ENCODE assay signal across 11 cellular contexts in genomic region chr18:38751897-38752296, GRCh38.
DNase-seq lines count a peak whose midpoint lies in the region; ATAC-seq, FAIRE-seq and TF ChIP-seq lines count a peak whose summit lies in the region.
"Had no signal": no experiment of that assay in that cellular context is flagged by ENCODE, and none has a peak within 500 bp of the region (broad histone marks: within the 10 kb centered on the region; RNA-seq: fewer than 3 reads in every experiment).

No MANE protein-coding gene starts in this region.

- no peak overlapping the region for H4K5ac ChIP-seq in H1 (ENCODE audit: insufficient read length, low read depth, low read length)

- no peak for FAIRE-seq in H1 (lab: Jason Lieb, UNC)

- no peak for TF ChIP-seq CTCF in H1 (IDR thresholded peaks at IDR 0.05; ENCODE audit: control extremely low read depth in 1 of 3, insufficient read depth in 1 of 3, low read depth in 1 of 3, low read length in 3 of 3)

- WGBS in H1 (ENCODE audit: extremely low coverage in 1 of 2, insufficient coverage in 1 of 2, insufficient read length in 1 of 2, insufficient replicate concordance in 2 of 2, low coverage in 1 of 2, low lambda C conversion rate in 2 of 2, missing lambda C conversion rate in 1 of 2), 2 experiments = 94% methylated on average over 8 of the region's 8 CpGs; no CpG with 5 or more reads in 1 of the 2 experiments
- WGBS in neuronal stem cell (ENCODE audit: extremely low coverage in 2 of 2, insufficient read length in 2 of 2, insufficient replicate concordance in 1 of 2), 2 donors = no CpG with 5 or more reads among the region's 8 CpGs

- peak; percentile 45 for DNase-seq in G401 (ENCODE audit: low spot score)
- DNase-seq in H1 (ENCODE audit: low read depth in 1 of 2, low spot score in 2 of 2) = no peak
- DNase-seq in neuronal stem cell (ENCODE audit: low spot score) = no peak
- DNase-seq in NCI-H510A (lab: John Stamatoyannopoulos, UW) = no peak
- no peak for DNase-seq in EL
- DNase-seq: activated naive CD4-positive, alpha-beta T cell treated with anti-CD3 and anti-CD28 coated beads for 36 hours; HCEC 1CT; NCI-H1694 had no signal

- H3K27ac ChIP-seq in H1 (ENCODE audit: low read depth, low read length) (no peak overlapping the region), neuronal stem cell (replicated peaks; ENCODE audit: low read length) (no peak overlapping the region)

- H3K18ac ChIP-seq in H1 (ENCODE audit: extremely low read depth, low read length) = no peak overlapping the region
- no peak overlapping the region for H3K18ac ChIP-seq in neuronal stem cell (ENCODE audit: low read length)

- no peak overlapping the region for H3K4ac ChIP-seq in H1 (replicated peaks; ENCODE audit: insufficient read length, low read depth, low read length)
- no peak overlapping the region for H3K4ac ChIP-seq in neuronal stem cell (ENCODE audit: low read length)

- H3K9ac ChIP-seq in H1 (replicated peaks in 1 of 4; ENCODE audit: extremely low read depth in 1 of 4, low read depth in 3 of 4, low read length in 3 of 4) = no peak overlapping the region
- no peak overlapping the region for H3K9ac ChIP-seq in neuronal stem cell (ENCODE audit: low read depth, low read length, poor library complexity)

- H3K14ac ChIP-seq in H1 (ENCODE audit: insufficient read length) (no peak overlapping the region), neuronal stem cell (ENCODE audit: low read length) (no peak overlapping the region)

- no peak overlapping the region for H2AK5ac ChIP-seq in H1 (ENCODE audit: low read depth, low read length)
- H2AK5ac ChIP-seq in neuronal stem cell (ENCODE audit: low read depth, low read length) = no peak overlapping the region

- no peak for TF ChIP-seq POLR2A in H1 (IDR thresholded peaks at IDR 0.05; ENCODE audit: control extremely low read depth in 1 of 2, low read depth in 2 of 2, low read length in 2 of 2)

- ATAC-seq in HG02885 (IDR thresholded peaks at IDR 0.05; ENCODE audit: poor library complexity, unreplicated experiment) = peak; percentile 56
- ATAC-seq in GM18909 (IDR thresholded peaks at IDR 0.05; ENCODE audit: poor library complexity, unreplicated experiment) = no peak
- ATAC-seq in HG03139 (IDR thresholded peaks at IDR 0.05; ENCODE audit: unreplicated experiment) = no peak

- H4K91ac ChIP-seq in H1 (replicated peaks; ENCODE audit: insufficient read length, low read length) = no peak overlapping the region
- H4K91ac ChIP-seq in neuronal stem cell (ENCODE audit: low read depth, low read length, poor library complexity) = no peak overlapping the region

- POLR2A ChIA-PET in H1 (lab: Charles Lee; ENCODE audit: partially characterized antibody) = no interaction called here

- H2BK120ac ChIP-seq in H1 (replicated peaks; ENCODE audit: low read depth, low read length) (no peak overlapping the region), neuronal stem cell (ENCODE audit: low read depth, low read length) (no peak overlapping the region)

- H3K36me3 ChIP-seq in H1 (ENCODE audit: control insufficient read depth in 2 of 4, insufficient read depth in 4 of 4, low read length in 3 of 4) (no peaks in the 10 kb centered on the region), neuronal stem cell (replicated peaks in 1 of 2; ENCODE audit: control insufficient read depth in 2 of 2, insufficient read depth in 2 of 2, low read length in 2 of 2) (no peaks in the 10 kb centered on the region)

- no peak overlapping the region for H2BK15ac ChIP-seq in H1 (ENCODE audit: low read length)
- no peak overlapping the region for H2BK15ac ChIP-seq in neuronal stem cell (ENCODE audit: low read length)

- no peaks in the 10 kb centered on the region for H3K9me3 ChIP-seq in H1 (ENCODE audit: insufficient read depth in 2 of 2, low read depth in 1 of 2, low read length in 1 of 2)
- H3K9me3 ChIP-seq in neuronal stem cell (replicated peaks in 1 of 2; ENCODE audit: control insufficient read depth in 2 of 2, insufficient read depth in 1 of 2, low read depth in 1 of 2, low read length in 2 of 2) = no peaks in the 10 kb centered on the region

- H3K23ac ChIP-seq in H1 (ENCODE audit: insufficient read length) (no peak overlapping the region), neuronal stem cell (ENCODE audit: low read depth, low read length, poor library complexity) (no peak overlapping the region)

- H2BK20ac ChIP-seq in H1 (ENCODE audit: low read length) = no peak overlapping the region

- H3K27me3 ChIP-seq in H1 (replicated peaks in 1 of 4; ENCODE audit: control insufficient read depth in 3 of 4, extremely low read depth in 1 of 4, insufficient read depth in 3 of 4, low read length in 3 of 4) (no peaks in the 10 kb centered on the region), neuronal stem cell (ENCODE audit: control insufficient read depth in 3 of 3, insufficient read depth in 3 of 3, low read depth in 1 of 3, low read length in 3 of 3) (peaks cover 0 to 2% (median 0%) of the 10 kb centered on the region in 3 experiments)

- H3K79me1 ChIP-seq in H1 (ENCODE audit: low read depth, low read length) (no peaks in the 10 kb centered on the region), neuronal stem cell (ENCODE audit: low read depth, low read length) (no peaks in the 10 kb centered on the region)

- in situ Hi-C loops in G401 (cut with HindIII; ENCODE audit: low sequenced_read_pairs) = no loop called here

- no peaks in the 10 kb centered on the region for H3K23me2 ChIP-seq in H1 (ENCODE audit: low read depth, low read length)

- peaks cover 0 to 3% (median 0%) of the 10 kb centered on the region in 4 experiments; a peak in 1 of 7 replicates for H3K4me1 ChIP-seq in H1 (replicated peaks in 1 of 4; ENCODE audit: control insufficient read depth in 3 of 4, insufficient read depth in 4 of 4, low read length in 3 of 4)
- peaks cover 4 to 5% of the 10 kb centered on the region in 2 donors for H3K4me1 ChIP-seq in neuronal stem cell (ENCODE audit: control insufficient read depth in 2 of 2, insufficient read depth in 1 of 2, low read depth in 1 of 2, low read length in 2 of 2)

- H2AFZ ChIP-seq in H1 (ENCODE audit: low read length) (peak overlapping the region; percentile 21; the same call in 1 of the 2 replicates), neuronal stem cell (ENCODE audit: low read length) (peak overlapping the region; percentile 59)

- no peak overlapping the region for H3K4me3 ChIP-seq in H1 (ENCODE audit: extremely low read depth in 1 of 4, insufficient read depth in 2 of 4, low read depth in 3 of 4, low read length in 4 of 4)
- no peak overlapping the region for H3K4me3 ChIP-seq in neuronal stem cell (ENCODE audit: low read length in 2 of 2)

- H2BK5ac ChIP-seq in H1 (ENCODE audit: low read depth, low read length) = no peak overlapping the region
- H2BK5ac ChIP-seq in neuronal stem cell (ENCODE audit: low read length) = no peak overlapping the region

- H3K79me2 ChIP-seq in H1 (ENCODE audit: control insufficient read depth in 1 of 2, insufficient read depth in 2 of 2, low read length in 2 of 2) = no peaks in the 10 kb centered on the region

- no peak overlapping the region for H4K8ac ChIP-seq in H1 (ENCODE audit: extremely low read depth, insufficient read depth, low read length)
- H4K8ac ChIP-seq in neuronal stem cell (ENCODE audit: low read depth, low read length) = no peak overlapping the region

- no peak overlapping the region for H3K56ac ChIP-seq in H1 (replicated peaks; ENCODE audit: insufficient read length, low read depth, low read length)

- no peak for TF ChIP-seq RAD21 in H1 (IDR thresholded peaks at IDR 0.05 in 1 of 2, conservative IDR thresholded peaks at IDR 0.05 in 1 of 2; ENCODE audit: low read depth in 2 of 2, low read length in 2 of 2)

- H2BK12ac ChIP-seq in H1 (ENCODE audit: low read depth, low read length) (0 out of 2 replicates have a peak overlapping the region, but pooled peaks have one; percentile 5), neuronal stem cell (ENCODE audit: low read length) (no peak overlapping the region)

- CTCF ChIA-PET in H1 (lab: Charles Lee; ENCODE audit: partially characterized antibody) = no interaction called here

- TF ChIP-seq EP300 in H1 (IDR thresholded peaks at IDR 0.05; ENCODE audit: borderline replicate concordance in 1 of 2, low read depth in 2 of 2, low read length in 2 of 2) = no peak

- H3K4me2 ChIP-seq in H1 (ENCODE audit: insufficient read depth in 1 of 2, low read depth in 2 of 2, low read length in 2 of 2) (no peak overlapping the region), neuronal stem cell (ENCODE audit: insufficient read depth, low read length, poor library complexity, severe bottlenecking) (no peak overlapping the region)

- no peaks in the 10 kb centered on the region for H4K20me1 ChIP-seq in H1 (replicated peaks in 1 of 2; ENCODE audit: control insufficient read depth in 1 of 2, insufficient read depth in 2 of 2, low read length in 2 of 2)

TF ChIP-seq in H1, 55 proteins besides CTCF, POLR2A, EP300 and RAD21:
- TF ChIP-seq MAFK (IDR thresholded peaks at IDR 0.05; ENCODE audit: low read depth, low read length) = no peak
- TF ChIP-seq CBX5 (IDR thresholded peaks at IDR 0.05; ENCODE audit: low read depth, low read length) = no peak
- no peak for TF ChIP-seq CTBP2 (IDR thresholded peaks at IDR 0.05; ENCODE audit: borderline replicate concordance, insufficient read depth, insufficient read length, low read length)
TF ChIP-seq in H1: peak in this region for 0.
